Comparison of ENCODE assay signal across 1 cellular context in the genomic region with DNA sequence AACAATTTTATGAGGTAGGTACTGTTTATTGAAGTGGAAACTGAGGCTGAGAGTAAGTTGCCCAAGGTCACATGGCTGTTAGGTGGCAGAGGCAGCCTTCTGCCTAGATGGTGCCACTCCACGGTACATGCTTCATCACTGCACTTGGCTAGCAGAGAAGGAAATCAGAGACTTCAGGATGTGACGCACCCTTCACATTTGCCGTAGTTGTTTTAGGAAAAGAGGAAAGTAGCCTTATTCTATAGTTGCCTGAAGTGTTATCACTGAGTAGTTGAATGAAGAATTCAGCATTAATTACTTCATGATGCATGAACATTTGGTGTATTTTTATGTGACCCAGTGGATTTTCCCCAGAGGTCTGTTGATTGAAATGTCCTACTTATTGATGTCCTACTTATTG.
TF ChIP-seq lines count a peak whose summit lies in the region.

No MANE protein-coding gene starts in this region.

TF ChIP-seq in H1, 55 proteins besides CTCF, POLR2A, EP300 and RAD21:
- TF ChIP-seq TAF1 (IDR thresholded peaks at IDR 0.05; ENCODE audit: low read depth, low read length): no peak
